Comparison of ENCODE assay signal across 3 cellular contexts in genomic region chr17:21012736-21013135, GRCh38.
A peak's percentile ranks its signal among the peaks of the same experiment; 100 is the strongest.
TF ChIP-seq lines count a peak whose summit lies in the region.

No MANE protein-coding gene starts in this region.

TF ChIP-seq in HepG2, 621 proteins besides CTCF, POLR2A, EP300 and RAD21:
- no peak for TF ChIP-seq PLSCR1 (CRISPR knock-in tag; IDR thresholded peaks at IDR 0.05; ENCODE audit: borderline replicate concordance)
- TF ChIP-seq RBM22 (optimal IDR thresholded peaks at IDR 0.05; ENCODE audit: low read length): peak; percentile 9

TF ChIP-seq in neural cell, 6 proteins besides CTCF, POLR2A, EP300 and RAD21:
- TF ChIP-seq SMC3 (conservative IDR thresholded peaks at IDR 0.05; ENCODE audit: poor library complexity) (no peak), POLR2AphosphoS5 (IDR thresholded peaks at IDR 0.05) (peak; percentile 5), TAF1 (IDR thresholded peaks at IDR 0.05; ENCODE audit: low read depth) (no peak)

TF ChIP-seq in SK-N-SH, 30 proteins besides CTCF, POLR2A, EP300 and RAD21:
- TF ChIP-seq ZBTB33 (IDR thresholded peaks at IDR 0.05; ENCODE audit: borderline replicate concordance, low read depth) (no peak), YY1 (IDR thresholded peaks at IDR 0.05; ENCODE audit: low read depth) (no peak), RXRA (IDR thresholded peaks at IDR 0.05; ENCODE audit: borderline replicate concordance, low read depth) (no peak), RFX5 (IDR thresholded peaks at IDR 0.05; ENCODE audit: low read length) (no peak), FOXJ3 (CRISPR knock-in tag; IDR thresholded peaks at IDR 0.05) (no peak), MAX (IDR thresholded peaks at IDR 0.05; ENCODE audit: low read depth) (no peak)
